Comparison of ENCODE assay signal across 1 cellular context in the genomic region with DNA sequence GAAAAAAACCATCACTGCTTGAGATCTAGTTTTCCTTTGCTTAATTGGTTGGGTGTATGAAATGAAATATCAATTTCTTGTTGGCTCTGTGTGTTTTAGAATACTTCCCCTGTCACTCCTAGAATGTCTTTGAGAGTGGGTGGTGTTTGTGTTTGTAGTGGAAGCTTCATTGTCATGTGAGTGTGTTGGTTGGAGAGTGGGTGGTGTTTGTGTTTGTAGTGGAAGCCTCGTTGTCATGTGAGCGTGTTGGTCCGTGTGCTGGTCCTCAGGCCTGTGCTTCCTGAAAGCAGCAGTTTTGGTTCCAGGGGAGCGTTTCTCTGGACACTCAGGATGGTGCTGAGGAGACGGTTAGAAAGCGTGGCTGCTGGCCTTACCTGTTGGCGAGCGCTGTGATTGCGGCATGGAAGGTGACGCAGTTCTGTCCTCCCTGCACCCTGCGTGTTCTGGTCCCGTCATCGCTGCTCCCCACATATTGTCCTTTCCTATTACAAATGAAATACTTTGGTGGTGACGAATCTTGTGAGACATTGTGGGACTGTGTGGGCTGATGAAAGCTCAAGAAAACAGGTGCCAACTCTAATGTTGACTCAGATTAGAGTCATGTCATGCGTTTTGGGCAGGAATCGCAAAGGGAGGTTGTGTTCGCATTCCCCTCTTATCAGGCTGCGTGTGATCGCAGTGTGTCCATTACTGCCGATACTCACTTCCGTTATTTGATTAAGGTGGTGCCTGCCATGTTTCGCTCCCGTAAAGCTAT.
TF ChIP-seq lines count a peak whose summit lies in the region.

No MANE protein-coding gene starts in this region.

TF ChIP-seq in IMR-90, 13 proteins besides CTCF, POLR2A, EP300 and RAD21:
- TF ChIP-seq MXI1 (IDR thresholded peaks at IDR 0.05; ENCODE audit: borderline replicate concordance, low read depth, low read length) (no peak), MAZ (IDR thresholded peaks at IDR 0.05; ENCODE audit: borderline replicate concordance, low read depth, low read length) (no peak), MAFK (IDR thresholded peaks at IDR 0.05; ENCODE audit: low read depth, low read length) (no peak), CEBPB (IDR thresholded peaks at IDR 0.05; ENCODE audit: low read depth, low read length) (peak; percentile 90), BHLHE40 (IDR thresholded peaks at IDR 0.05; ENCODE audit: low read depth, low read length) (no peak; the same call in none of the 2 replicates), NFE2L2 (IDR thresholded peaks at IDR 0.05; ENCODE audit: low read depth, low read length) (0 out of 2 replicates have a peak, but pooled peaks have one; percentile 12), ELK1 (IDR thresholded peaks at IDR 0.05; ENCODE audit: borderline replicate concordance, low read depth, low read length) (no peak), RCOR1 (IDR thresholded peaks at IDR 0.05; ENCODE audit: insufficient replicate concordance, low read length) (peak; percentile 84), SMC3 (IDR thresholded peaks at IDR 0.05; ENCODE audit: low read depth, low read length) (no peak), RFX5 (IDR thresholded peaks at IDR 0.05; ENCODE audit: low read depth, low read length) (no peak), FOS (IDR thresholded peaks at IDR 0.05; ENCODE audit: low read depth, low read length) (peak; percentile 88), CHD1 (IDR thresholded peaks at IDR 0.05; ENCODE audit: low read depth, low read length) (0 out of 2 replicates have a peak, but pooled peaks have one; percentile 37)
- TF ChIP-seq, protein P1, sequence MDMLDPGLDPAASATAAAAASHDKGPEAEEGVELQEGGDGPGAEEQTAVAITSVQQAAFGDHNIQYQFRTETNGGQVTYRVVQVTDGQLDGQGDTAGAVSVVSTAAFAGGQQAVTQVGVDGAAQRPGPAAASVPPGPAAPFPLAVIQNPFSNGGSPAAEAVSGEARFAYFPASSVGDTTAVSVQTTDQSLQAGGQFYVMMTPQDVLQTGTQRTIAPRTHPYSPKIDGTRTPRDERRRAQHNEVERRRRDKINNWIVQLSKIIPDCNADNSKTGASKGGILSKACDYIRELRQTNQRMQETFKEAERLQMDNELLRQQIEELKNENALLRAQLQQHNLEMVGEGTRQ (IDR thresholded peaks at IDR 0.05; ENCODE audit: low read depth, low read length): no peak; the same call in 1 of the 2 replicates
